In genomic region chr6:134352786-134353480, GRCh38 we compare ENCODE assay signal across 15 cellular contexts. TPM values are rescaled to one million over a fixed set of nuclear protein-coding genes. Genes with fewer than 3 reads are reported as not detected.
DNase-seq lines count a peak whose midpoint lies in the region; ATAC-seq and TF ChIP-seq lines count a peak whose summit lies in the region.
"Had no signal": no experiment of that assay in that cellular context is flagged by ENCODE, and none has a peak within 500 bp of the region (broad histone marks: within the 10 kb centered on the region; RNA-seq: fewer than 3 reads in every experiment).

No MANE protein-coding gene starts in this region.

- H3K27ac Mint-ChIP-seq in CD14-positive monocyte: peak overlapping the region in 2 of 7 donors; percentile 41 to 49

- TF ChIP-seq CTCF in foreskin fibroblast (IDR thresholded peaks at IDR 0.05; ENCODE audit: low read depth, low read length) (no peak), CD14-positive monocyte (IDR thresholded peaks at IDR 0.05) (no peak)

- H3K4me3 ChIP-seq in foreskin fibroblast (ENCODE audit: low read depth in 1 of 2, low read length in 2 of 2): no peak overlapping the region
- H3K4me3 ChIP-seq: suprapubic skin had no signal

- ATAC-seq in HG03354 (IDR thresholded peaks at IDR 0.05; ENCODE audit: poor library complexity, severe bottlenecking, unreplicated experiment) (no peak), GM18870 (IDR thresholded peaks at IDR 0.05; ENCODE audit: unreplicated experiment) (no peak)
- ATAC-seq: right cardiac atrium had no signal

- DNase-seq in stimulated activated CD4-positive, alpha-beta T cell treated with anti-CD3 and anti-CD28 coated beads, Interleukin-15, amount 100 ng/mL, for 48 hours (ENCODE audit: low read depth in 2 of 2): peak; percentile 10 to 22
- DNase-seq in stimulated activated CD4-positive, alpha-beta T cell treated with anti-CD3 and anti-CD28 coated beads, Interleukin-4, amount 100 ng/mL, for 1 hour: no peak
- DNase-seq in T1000 (lab: John Stamatoyannopoulos, UW) (peak; percentile 11), foreskin fibroblast (peak; percentile 71 to 79), stromal cell of bone marrow (ENCODE audit: low read depth) (peak; percentile 91), CD14-positive monocyte (ENCODE audit: low spot score) (no peak)
- DNase-seq: Caco-2, kidney, NCI-H748 treated with DMSO at 0.1 percent for 48 hours, right cardiac atrium had no signal

- H3K4me1 Mint-ChIP-seq in CD14-positive monocyte: peaks cover 33% of the 10 kb centered on the region

- H3K9me3 Mint-ChIP-seq in CD14-positive monocyte: peaks cover 0 to 10% (median 6%) of the 10 kb centered on the region in 7 donors

- H3K36me3 Mint-ChIP-seq in CD14-positive monocyte: peaks cover 0 to 3% of the 10 kb centered on the region in 2 donors

- peaks cover 0 to 2% (median 1%) of the 10 kb centered on the region in 3 donors for H3K27me3 Mint-ChIP-seq in CD14-positive monocyte (ENCODE audit: low read depth in 3 of 3)
- H3K27me3 Mint-ChIP-seq: dendritic cell treated with granulocyte-macrophage colony-stimulating factor and Interleukin-4, amounts not matched to agents 40 ng/mL and 50 ng/mL, for 4 days had no signal

- no peak overlapping the region for H3K4me3 Mint-ChIP-seq in CD14-positive monocyte
- H3K4me3 Mint-ChIP-seq: dendritic cell treated with granulocyte-macrophage colony-stimulating factor and Interleukin-4, amounts not matched to agents 40 ng/mL and 50 ng/mL, for 4 days; WTC11 had no signal

- intact Hi-C loops in CD14-positive monocyte (cut with micrococcal nuclease): no loop called here

RNA-seq across cellular contexts. Expression of gene SGK1, which starts 35.0 kb away (rescaled TPM):
- 100 to 1,000 TPM; 373 to 419 TPM for polyA plus RNA-seq in CD14-positive monocyte

Comparison
In these comparisons a context has a peak if more than half of its experiments do, and no peak if none do; other contexts are left out.
1. DNase-seq: peak in stimulated activated CD4-positive, alpha-beta T cell treated with anti-CD3 and anti-CD28 coated beads, Interleukin-15, amount 100 ng/mL, for 48 hours (2 of 2), T1000 (single experiment), foreskin fibroblast (2 of 2) and stromal cell of bone marrow (single experiment); none in stimulated activated CD4-positive, alpha-beta T cell treated with anti-CD3 and anti-CD28 coated beads, Interleukin-4, amount 100 ng/mL, for 1 hour (single experiment) and CD14-positive monocyte (single experiment).